8 cellular contexts compared by ENCODE assay signal in the genomic region with DNA sequence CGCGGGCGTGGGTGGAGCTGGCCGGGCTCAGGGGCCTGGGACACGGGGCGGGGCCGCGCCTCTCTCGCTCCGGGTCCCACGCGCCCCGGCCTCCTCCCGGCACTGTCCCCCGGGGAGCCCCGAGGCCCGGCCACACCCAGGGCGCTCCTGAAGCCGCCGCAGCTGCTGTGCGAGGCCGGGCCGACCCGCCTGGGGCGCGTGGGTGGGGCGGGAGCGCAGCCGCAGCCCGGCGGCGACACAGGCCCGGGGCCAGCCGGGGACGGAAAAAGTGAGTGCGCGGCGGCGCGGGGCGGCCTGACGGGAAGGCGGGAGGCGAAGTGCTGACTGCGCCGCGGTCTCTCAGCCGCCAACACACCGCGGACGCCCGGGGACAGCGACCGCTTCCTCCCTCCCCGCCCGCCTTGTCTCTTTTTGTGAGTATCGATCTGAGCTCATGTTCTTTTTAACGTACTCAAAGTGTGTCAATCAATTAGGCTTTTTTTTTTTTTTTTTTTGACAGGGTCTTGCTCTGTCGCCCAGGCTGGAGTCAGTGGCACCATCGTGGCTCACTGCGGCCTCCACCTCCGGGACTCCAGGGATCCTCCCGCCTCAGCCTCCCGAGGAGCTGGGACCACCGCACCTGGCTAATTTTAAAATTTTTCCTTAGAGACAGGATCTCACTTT. TPM values are rescaled to one million over a fixed set of nuclear protein-coding genes. Genes with fewer than 3 reads are reported as not detected.
A peak's percentile ranks its signal among the peaks of the same experiment; 100 is the strongest.
DNase-seq lines count a peak whose midpoint lies in the region; ATAC-seq lines count a peak whose summit lies in the region.

No MANE protein-coding gene starts in this region.

- peak overlapping the region; percentile 62 to 85 (median 78) for H3K9ac ChIP-seq in BLaER1 treated with 17β-estradiol and CSF1 and Interleukin-3, amounts not matched to agents 10 nM and 100 nM

- peaks cover 18% of the 10 kb centered on the region for H3K36me3 Mint-ChIP-seq in activated CD4-positive, alpha-beta T cell treated with anti-CD3 and anti-CD28 coated beads, Interleukin-2, amount 10 ng/mL, durations not matched to agents 24 days and 14 days (ENCODE audit: low read depth)

- intact Hi-C loops in activated CD4-positive, alpha-beta T cell treated with anti-CD3 and anti-CD28 coated beads, Interleukin-2, amount 10 ng/mL, durations not matched to agents 24 days and 14 days (cut with micrococcal nuclease) = loop anchor here (1.0 kb wide), 4 partner anchors 15 to 109 kb away; no protein-coding TSS in a partner anchor

- ATAC-seq in GM19397 (IDR thresholded peaks at IDR 0.05; ENCODE audit: unreplicated experiment) = peak; percentile 67

- H3K27me3 ChIP-seq in BLaER1 treated with 17β-estradiol and CSF1 and Interleukin-3, amounts not matched to agents 10 nM and 100 nM = 0 out of 22 replicates have a peak, but pooled peaks cover 0 to 3% (median 0%) of the 10 kb centered on the region in 11 experiments

- DNase-seq in HuH-7.5 (ENCODE audit: low spot score) = peak; percentile 70
- peak; percentile 95 for DNase-seq in activated CD4-positive, alpha-beta T cell treated with anti-CD3 and anti-CD28 coated beads, Interleukin-2, amount 10 ng/mL, durations not matched to agents 24 days and 14 days
- DNase-seq in dermis microvascular lymphatic vessel endothelial cell (ENCODE audit: low read depth in 2 of 2) = peak; percentile 51 to 62
- peak; percentile 33 for DNase-seq in medulla oblongata (ENCODE audit: extremely low spot score)
- peak; percentile 69 for DNase-seq in stimulated activated CD8-positive, alpha-beta memory T cell treated with anti-CD3 and anti-CD28 coated beads, Interleukin-15, amount 100 ng/mL, for 24 hours (ENCODE audit: low read depth)
- DNase-seq in NCI-H1092 (lab: John Stamatoyannopoulos, UW) = no peak

- H4K20me1 ChIP-seq in BLaER1 treated with 17β-estradiol and CSF1 and Interleukin-3, amounts not matched to agents 10 nM and 100 nM = no peaks in the 10 kb centered on the region; a peak in 1 of 22 replicates

- H3K4me2 ChIP-seq in BLaER1 treated with 17β-estradiol and CSF1 and Interleukin-3, amounts not matched to agents 10 nM and 100 nM = peak overlapping the region; percentile 81 to 95 (median 91)

- peaks cover 3% of the 10 kb centered on the region for H3K27me3 Mint-ChIP-seq in activated CD4-positive, alpha-beta T cell treated with anti-CD3 and anti-CD28 coated beads, Interleukin-2, amount 10 ng/mL, durations not matched to agents 24 days and 14 days

- H3K4me1 Mint-ChIP-seq in activated CD4-positive, alpha-beta T cell treated with anti-CD3 and anti-CD28 coated beads, Interleukin-2, amount 10 ng/mL, durations not matched to agents 24 days and 14 days = peaks cover 34% of the 10 kb centered on the region

- peaks cover 45 to 66% (median 62%) of the 10 kb centered on the region in 10 experiments for H3K4me1 ChIP-seq in BLaER1 treated with 17β-estradiol and CSF1 and Interleukin-3, amounts not matched to agents 10 nM and 100 nM

- peak overlapping the region; percentile 57 to 90 (median 72) for H3K27ac ChIP-seq in BLaER1 treated with 17β-estradiol and CSF1 and Interleukin-3, amounts not matched to agents 10 nM and 100 nM

- no peaks in the 10 kb centered on the region for H3K36me3 ChIP-seq in BLaER1 treated with 17β-estradiol and CSF1 and Interleukin-3, amounts not matched to agents 10 nM and 100 nM

- H3K9me3 Mint-ChIP-seq in activated CD4-positive, alpha-beta T cell treated with anti-CD3 and anti-CD28 coated beads, Interleukin-2, amount 10 ng/mL, durations not matched to agents 24 days and 14 days = peaks cover 3% of the 10 kb centered on the region

- no peaks in the 10 kb centered on the region for H3K9me3 ChIP-seq in BLaER1 treated with 17β-estradiol and CSF1 and Interleukin-3, amounts not matched to agents 10 nM and 100 nM (replicated peaks in 1 of 11)

- peak overlapping the region; percentile 73 for H3K4me3 Mint-ChIP-seq in activated CD4-positive, alpha-beta T cell treated with anti-CD3 and anti-CD28 coated beads, Interleukin-2, amount 10 ng/mL, durations not matched to agents 24 days and 14 days

- peak overlapping the region; percentile 43 to 66 (median 53) for H3K4me3 ChIP-seq in BLaER1 treated with 17β-estradiol and CSF1 and Interleukin-3, amounts not matched to agents 10 nM and 100 nM

- peak overlapping the region; percentile 89 for H3K27ac Mint-ChIP-seq in activated CD4-positive, alpha-beta T cell treated with anti-CD3 and anti-CD28 coated beads, Interleukin-2, amount 10 ng/mL, durations not matched to agents 24 days and 14 days

RNA-seq across cellular contexts. Expression of a gene that starts 14.5 kb away (rescaled TPM):
- total RNA-seq in activated CD4-positive, alpha-beta T cell treated with anti-CD3 and anti-CD28 coated beads, Interleukin-2, amount 10 ng/mL, durations not matched to agents 24 days and 14 days = 79.6 and 83.3 TPM in 2 replicates
- under 0.01 TPM in 1 of 2 replicates, not detected in the other for total RNA-seq in dermis microvascular lymphatic vessel endothelial cell

RNA-seq across cellular contexts. Expression of a gene that starts 25.3 kb away (rescaled TPM):
- total RNA-seq in activated CD4-positive, alpha-beta T cell treated with anti-CD3 and anti-CD28 coated beads, Interleukin-2, amount 10 ng/mL, durations not matched to agents 24 days and 14 days = 0.07 TPM in 1 of 2 replicates, not detected in the other
- total RNA-seq in dermis microvascular lymphatic vessel endothelial cell = not detected in 2 replicates

RNA-seq across cellular contexts. Expression of a gene that starts 35.2 kb away (rescaled TPM):
- total RNA-seq in activated CD4-positive, alpha-beta T cell treated with anti-CD3 and anti-CD28 coated beads, Interleukin-2, amount 10 ng/mL, durations not matched to agents 24 days and 14 days = 1.0 and 1.2 TPM in 2 replicates
- 0.13 TPM in 1 of 2 replicates, not detected in the other for total RNA-seq in dermis microvascular lymphatic vessel endothelial cell

Comparison
In these comparisons a context has a peak if more than half of its experiments do, and no peak if none do; other contexts are left out.
1. RNA of a gene that starts 14.5 kb away (total RNA-seq): 79.6 to 83.3 TPM in activated CD4-positive, alpha-beta T cell treated with anti-CD3 and anti-CD28 coated beads, Interleukin-2, amount 10 ng/mL, durations not matched to agents 24 days and 14 days; under 0.01 TPM in dermis microvascular lymphatic vessel endothelial cell; every median in the first group is over 10 times any median in the second.